ENCODE assay signal across 15 cellular contexts in genomic region chr18:35253655-35254287, GRCh38. TPM values are rescaled to one million over a fixed set of nuclear protein-coding genes. Genes with fewer than 3 reads are reported as not detected.
DNase-seq lines count a peak whose midpoint lies in the region; ATAC-seq, FAIRE-seq and TF ChIP-seq lines count a peak whose summit lies in the region.
"Had no signal": no experiment of that assay in that cellular context is flagged by ENCODE, and none has a peak within 500 bp of the region (broad histone marks: within the 10 kb centered on the region; RNA-seq: fewer than 3 reads in every experiment).

No MANE protein-coding gene starts in this region.

- 82% methylated on average over 4 of the region's 4 CpGs for WGBS in GM12878 (ENCODE audit: insufficient coverage, insufficient replicate concordance, low lambda C conversion rate, missing lambda C conversion rate)

- H3K27me3 ChIP-seq in GM12878 (replicated peaks in 1 of 2; ENCODE audit: control insufficient read depth in 2 of 2, insufficient read depth in 2 of 2, low read length in 1 of 2) = no peaks in the 10 kb centered on the region

- TF ChIP-seq EP300 in GM12878 (IDR thresholded peaks at IDR 0.05; ENCODE audit: borderline replicate concordance in 1 of 2, control insufficient read depth in 1 of 2, low read depth in 2 of 2, low read length in 2 of 2) = no peak

- H3K4me1 ChIP-seq in HEK293 (ENCODE audit: control insufficient read depth, insufficient read depth, low read length) = no peaks in the 10 kb centered on the region
- H3K4me1 ChIP-seq in GM12878 (ENCODE audit: control insufficient read depth, insufficient read depth, low read length) = no peaks in the 10 kb centered on the region
- H3K4me1 ChIP-seq: HAP-1 had no signal

- no peak overlapping the region for H3K27ac ChIP-seq in HEK293 (ENCODE audit: extremely low read depth, low read depth, low read length)
- no peak overlapping the region for H3K27ac ChIP-seq in GM12878 (ENCODE audit: control insufficient read depth, insufficient read depth)

- SMC1A ChIA-PET in GM12878 (lab: Charles Lee; ENCODE audit: uncharacterized antibody, unreplicated experiment) = interaction anchor here (0.9 to 1.1 kb wide), 2 partner anchors 9 to 15 kb away, joined by 3 to 5 read pairs; no protein-coding TSS in a partner anchor

- H2AFZ ChIP-seq in GM12878 (ENCODE audit: control insufficient read depth, low read depth, low read length) = no peak overlapping the region

- in situ Hi-C loops in GM12878 (cut with MboI) = no loop called here

- H3K4me2 ChIP-seq in GM12878 (ENCODE audit: control insufficient read depth, insufficient read depth) = no peak overlapping the region

- H3K9ac ChIP-seq in GM12878 (ENCODE audit: control insufficient read depth, insufficient read depth, low read length) = no peak overlapping the region

- no peaks in the 10 kb centered on the region for H3K4me1 Mint-ChIP-seq in endothelial cell (ENCODE audit: unreplicated experiment)
- H3K4me1 Mint-ChIP-seq: CD14-positive monocyte; CD4-positive, alpha-beta memory T cell had no signal

- H3K4me3 Mint-ChIP-seq in endothelial cell (ENCODE audit: unreplicated experiment) = peak overlapping the region; percentile 72
- H3K4me3 Mint-ChIP-seq: CD14-positive monocyte; CD4-positive, alpha-beta memory T cell; HFFc6 had no signal

- H3K9me3 Mint-ChIP-seq in endothelial cell (ENCODE audit: unreplicated experiment) = peaks cover 5% of the 10 kb centered on the region

- H3K4me3 ChIP-seq in HEK293 (ENCODE audit: low read depth, low read length) (no peak overlapping the region), GM12878 (no peak overlapping the region)
- H3K4me3 ChIP-seq: HAP-1 had no signal

- TF ChIP-seq CTCF in HEK293 (tag by site-specific recombination; IDR thresholded peaks at IDR 0.05) (no peak), GM12878 (IDR thresholded peaks at IDR 0.05 in 2 of 3, conservative IDR thresholded peaks at IDR 0.05 in 1 of 3; ENCODE audit: control insufficient read depth in 2 of 3, extremely low read depth in 1 of 3, insufficient read depth in 1 of 3, low read depth in 3 of 3, low read length in 3 of 3) (no peak), endothelial cell (IDR thresholded peaks at IDR 0.05; ENCODE audit: unreplicated experiment) (no peak)

- H3K36me3 Mint-ChIP-seq in endothelial cell (ENCODE audit: low read depth, unreplicated experiment) = peaks cover 51% of the 10 kb centered on the region

- RAD21 ChIA-PET in GM12878 (lab: Charles Lee; ENCODE audit: unreplicated experiment) = no interaction called here

- no peak overlapping the region for H3K27ac Mint-ChIP-seq in endothelial cell (ENCODE audit: unreplicated experiment)
- H3K27ac Mint-ChIP-seq: CD14-positive monocyte, HFFc6 had no signal

- no peak for ATAC-seq in GM12878
- ATAC-seq in HG03159 (IDR thresholded peaks at IDR 0.05; ENCODE audit: unreplicated experiment) = no peak
- no peak for ATAC-seq in GM18502 (IDR thresholded peaks at IDR 0.05; ENCODE audit: poor library complexity, unreplicated experiment)

- H4K20me1 ChIP-seq in GM12878 (ENCODE audit: control insufficient read depth, insufficient read depth) = no peaks in the 10 kb centered on the region

- H3K9me3 ChIP-seq in HEK293 (ENCODE audit: control insufficient read depth, insufficient read depth, low read depth, low read length) (no peaks in the 10 kb centered on the region; the same call in 1 of the 2 replicates), GM12878 (replicated peaks; ENCODE audit: control insufficient read depth, insufficient read depth, low read length) (peaks cover 10% of the 10 kb centered on the region)
- H3K9me3 ChIP-seq: HAP-1 had no signal

- FAIRE-seq in GM12878 (lab: Jason Lieb, UNC) = no peak
- FAIRE-seq: A204.1 had no signal

- TF ChIP-seq RAD21 in GM12878 (IDR thresholded peaks at IDR 0.05; ENCODE audit: insufficient read depth, low read depth, low read length) = no peak

- no peak for DNase-seq in GM12878 (ENCODE audit: low read depth, low spot score)
- DNase-seq in endothelial cell (ENCODE audit: low spot score) = no peak
- DNase-seq in NCI-H2227 treated with DMSO at 0.1 percent for 48 hours (lab: John Stamatoyannopoulos, UW) = no peak
- DNase-seq: ACHN; CD4-positive, alpha-beta memory T cell; DMS153; DMS79; GDM1; HFFc6 had no signal

- H3K79me2 ChIP-seq in GM12878 (ENCODE audit: control insufficient read depth, insufficient read depth, low read length) = no peaks in the 10 kb centered on the region

- peaks cover 2% of the 10 kb centered on the region for H3K27me3 Mint-ChIP-seq in endothelial cell (ENCODE audit: unreplicated experiment)
- H3K27me3 Mint-ChIP-seq: CD4-positive, alpha-beta memory T cell had no signal

- TSS peak; percentile 36 for BruUV-seq in GM12878 (replicated peaks; lab: Mats Ljungman, UMichigan)

- no peak for TF ChIP-seq POLR2A in GM12878 (IDR thresholded peaks at IDR 0.05; ENCODE audit: low read depth, low read length)

- H3K36me3 ChIP-seq in HEK293 (ENCODE audit: control insufficient read depth in 2 of 2, insufficient read depth in 1 of 2, low read length in 2 of 2) (peaks cover under 1 to 67% of the 10 kb centered on the region in 2 experiments; a peak in 2 of 3 replicates), GM12878 (ENCODE audit: control insufficient read depth in 2 of 2, insufficient read depth in 2 of 2, low read length in 1 of 2) (no peaks in the 10 kb centered on the region)

- intact Hi-C loops in GM12878 (cut with micrococcal nuclease; ENCODE audit: unreplicated experiment) = no loop called here

- CTCF ChIA-PET in HEK293 (lab: Yijun Ruan, JAX) = interaction anchor here (0.6 to 0.7 kb wide), 3 partner anchors 12 to 453 kb away, joined by 3 to 4 read pairs (median 3); no protein-coding TSS in a partner anchor
- CTCF ChIA-PET in GM12878 (lab: Yijun Ruan, JAX) = interaction anchor here (1.0 to 1.7 kb wide), 3 partner anchors 9 to 56 kb away, joined by 3 to 5 read pairs (median 3); no protein-coding TSS in a partner anchor

- POLR2A ChIA-PET in HEK293 (lab: Yijun Ruan, JAX) = no interaction called here
- POLR2A ChIA-PET in GM12878 (lab: Charles Lee) = no interaction called here

TF ChIP-seq in HEK293, 187 proteins besides CTCF, POLR2A, EP300 and RAD21 (continues in another document):
- TF ChIP-seq ZNF274 (IDR thresholded peaks at IDR 0.05; ENCODE audit: low read length) (peak; percentile 36; the same call in 1 of the 2 replicates), ZNF274 (tag by site-specific recombination; IDR thresholded peaks at IDR 0.05; ENCODE audit: borderline replicate concordance) (peak; percentile 78; the same call in 1 of the 2 replicates)

TF ChIP-seq in GM12878, 131 proteins besides CTCF, POLR2A, EP300 and RAD21 (continues in another document):
- TF ChIP-seq MLLT1 (IDR thresholded peaks at IDR 0.05) (no peak), STAT3 (IDR thresholded peaks at IDR 0.05; ENCODE audit: low read depth, low read length) (no peak), ASH2L (IDR thresholded peaks at IDR 0.05; ENCODE audit: borderline replicate concordance, low read depth) (no peak), MEF2A (IDR thresholded peaks at IDR 0.05; ENCODE audit: insufficient read depth, low read depth, low read length) (no peak)

RNA-seq across cellular contexts. Expression of gene ZNF397, which starts 12.9 kb away (rescaled TPM):
- 57.9 and 59.1 TPM in 2 replicates for total RNA-seq in GM12878 (2013; cell fraction: nucleolus; rRNA removed)
- 9.9 and 12.9 TPM in 2 replicates for total RNA-seq in GM12878 (2014; rRNA removed)
- total RNA-seq in GM12878 (2014; rRNA removed; fragmentation: Illumina TruSeq; extraction: Trizol) = 13.3 and 13.9 TPM in 2 replicates
- 11.2 and 11.6 TPM in 2 replicates for total RNA-seq in GM12878 (2021)
- 7.7 TPM for polyA plus RNA-seq in GM12878 (2011; ENCODE audit: low read depth)
- polyA plus RNA-seq in GM12878 (2011; rRNA removed) = 12.7 and 17.3 TPM in 2 replicates
- polyA plus RNA-seq in GM12878 (2011; cell fraction: cytosol; rRNA removed) = 5.6 and 8.2 TPM in 2 replicates
- 16.0 and 16.7 TPM in 2 replicates for polyA plus RNA-seq in GM12878 (2011; cell fraction: nucleus; rRNA removed)
- 8.1 and 12.3 TPM in 2 replicates for polyA plus RNA-seq in GM12878 (2012)
- polyA plus RNA-seq in GM12878 (2014; fragmentation: Illumina TruSeq; extraction: Trizol) = 12.5 and 23.3 TPM in 2 replicates
- 1 to 10 TPM; 5.2 to 5.3 TPM for polyA plus RNA-seq in GM12878 (2014; fragmentation: Nextera tagmentation; extraction: Ambion mirVana)
- 12.2 and 13.6 TPM in 2 replicates for polyA plus RNA-seq in GM12878 (2014; rRNA removed)
- 1 to 10 TPM; 9.3 to 9.9 TPM for polyA plus RNA-seq in GM12878 (2016; fragmentation: Nextera tagmentation; extraction: Ambion mirVana)
- polyA minus RNA-seq in GM12878 (2011; rRNA and poly(A)+ RNA removed) = 9.6 and 11.8 TPM in 2 replicates
- polyA minus RNA-seq in GM12878 (2011; cell fraction: cytosol; rRNA and poly(A)+ RNA removed) = 4.1 and 4.3 TPM in 2 replicates
- polyA minus RNA-seq in GM12878 (2011; cell fraction: nucleus; rRNA and poly(A)+ RNA removed) = 18.1 TPM in 2 replicates
- total RNA-seq in endothelial cell (ENCODE audit: unreplicated experiment) = 8.4 TPM

RNA-seq across cellular contexts. Expression of gene ZSCAN30, which starts 36.3 kb away (rescaled TPM):
- total RNA-seq in GM12878 (2013; cell fraction: nucleolus; rRNA removed) = 77.9 and 85.4 TPM in 2 replicates
- total RNA-seq in GM12878 (2014; rRNA removed) (15.0 and 17.9 TPM in 2 replicates), GM12878 (2014; rRNA removed; fragmentation: Illumina TruSeq; extraction: Trizol) (12.7 and 15.2 TPM in 2 replicates), GM12878 (2021) (10.5 and 12.3 TPM in 2 replicates), endothelial cell (ENCODE audit: unreplicated experiment) (30.0 TPM)
- polyA plus RNA-seq in GM12878 (2011; ENCODE audit: low read depth) = 10.1 TPM
- polyA plus RNA-seq in GM12878 (2011; rRNA removed) (10.0 and 15.7 TPM in 2 replicates), GM12878 (2014; fragmentation: Illumina TruSeq; extraction: Trizol) (15.7 and 18.8 TPM in 2 replicates), GM12878 (2014; fragmentation: Nextera tagmentation; extraction: Ambion mirVana) (1 to 10 TPM; 2.7 to 3.2 TPM), GM12878 (2014; rRNA removed) (11.9 and 13.6 TPM in 2 replicates), GM12878 (2016; fragmentation: Nextera tagmentation; extraction: Ambion mirVana) (10 to 100 TPM; 10.0 to 10.1 TPM)
- 4.0 and 5.0 TPM in 2 replicates for polyA plus RNA-seq in GM12878 (2011; cell fraction: cytosol; rRNA removed)
- 34.7 and 39.1 TPM in 2 replicates for polyA plus RNA-seq in GM12878 (2011; cell fraction: nucleus; rRNA removed)
- 12.1 and 15.9 TPM in 2 replicates for polyA plus RNA-seq in GM12878 (2012)
- 10.6 and 12.9 TPM in 2 replicates for polyA minus RNA-seq in GM12878 (2011; rRNA and poly(A)+ RNA removed)
- 2.7 and 4.2 TPM in 2 replicates for polyA minus RNA-seq in GM12878 (2011; cell fraction: cytosol; rRNA and poly(A)+ RNA removed)
- 15.6 and 16.7 TPM in 2 replicates for polyA minus RNA-seq in GM12878 (2011; cell fraction: nucleus; rRNA and poly(A)+ RNA removed)

Comparison
In these comparisons a context has a peak if more than half of its experiments do, and no peak if none do; other contexts are left out.
1. Of the 9 proteins assayed by ChIP-seq in both HEK293 and GM12878: peak only in HEK293: ZNF274; only in GM12878: none; in both: none; in neither: 8.